In genomic region chr3:118692417-118692816, GRCh38 we compare ENCODE assay signal across 28 cellular contexts.
"Had no signal": no experiment of that assay in that cellular context is flagged by ENCODE, and none has a peak within 500 bp of the region (broad histone marks: within the 10 kb centered on the region; RNA-seq: fewer than 3 reads in every experiment).

No MANE protein-coding gene starts in this region.

- FAIRE-seq: astrocyte, bronchial epithelial cell had no signal

- DNase-seq: activated effector memory CD4-positive, alpha-beta T cell treated with anti-CD3 and anti-CD28 coated beads, Interleukin-2, amount 50 U/mL, for 16 hours; activated effector memory CD4-positive, alpha-beta T cell treated with Interleukin-2 at 50 U/mL for 16 hours; activated gamma-delta T cell; activated gamma-delta T cell treated with Interleukin-2 at 50 U/mL for 16 hours; activated naive CD4-positive, alpha-beta T cell; activated naive CD4-positive, alpha-beta T cell treated with anti-CD3 and anti-CD28 coated beads for 36 hours; activated naive CD4-positive, alpha-beta T cell treated with anti-CD3 and anti-CD28 coated beads, Interleukin-2, amount 10 ng/mL, durations not matched to agents 7 days and 5 days; activated naive CD4-positive, alpha-beta T cell treated with anti-CD3 and anti-CD28 coated beads, Interleukin-2, amount 50 U/mL, for 16 hours; activated naive CD4-positive, alpha-beta T cell treated with Interleukin-2 at 50 U/mL for 16 hours; activated naive CD8-positive, alpha-beta T cell treated with anti-CD3 and anti-CD28 coated beads for 36 hours; activated naive CD8-positive, alpha-beta T cell treated with anti-CD3 and anti-CD28 coated beads, Interleukin-2, amount 10 ng/mL, durations not matched to agents 7 days and 5 days; activated naive CD8-positive, alpha-beta T cell treated with anti-CD3 and anti-CD28 coated beads, Interleukin-2, amount 50 U/mL, for 24 hours; activated T-cell treated with anti-CD3 and anti-CD28 coated beads for 4 hours; activated T-cell treated with anti-CD3 and anti-CD28 coated beads, Interleukin-2, amount 50 U/mL, for 1 hour; activated T-cell treated with anti-CD3 and anti-CD28 coated beads, Interleukin-2, amount 50 U/mL, for 24 hours; activated T-cell treated with anti-CD3 and anti-CD28 coated beads, Interleukin-2, amount 50 U/mL, for 4 hours; activated T-cell treated with anti-CD3 and anti-CD28 coated beads, Interleukin-2, amount 50 U/mL, for 48 hours; activated T-cell treated with anti-CD3 and anti-CD28 coated beads, Interleukin-2, amount 50 U/mL, for 72 hours; adrenal gland; amniotic stem cell; aorta; body of pancreas; brain microvascular endothelial cell; caudate nucleus; central memory CD4-positive, alpha-beta T cell; cerebellar nuclear complex had no signal
